ENCODE assay signal across 7 cellular contexts in the genomic region with DNA sequence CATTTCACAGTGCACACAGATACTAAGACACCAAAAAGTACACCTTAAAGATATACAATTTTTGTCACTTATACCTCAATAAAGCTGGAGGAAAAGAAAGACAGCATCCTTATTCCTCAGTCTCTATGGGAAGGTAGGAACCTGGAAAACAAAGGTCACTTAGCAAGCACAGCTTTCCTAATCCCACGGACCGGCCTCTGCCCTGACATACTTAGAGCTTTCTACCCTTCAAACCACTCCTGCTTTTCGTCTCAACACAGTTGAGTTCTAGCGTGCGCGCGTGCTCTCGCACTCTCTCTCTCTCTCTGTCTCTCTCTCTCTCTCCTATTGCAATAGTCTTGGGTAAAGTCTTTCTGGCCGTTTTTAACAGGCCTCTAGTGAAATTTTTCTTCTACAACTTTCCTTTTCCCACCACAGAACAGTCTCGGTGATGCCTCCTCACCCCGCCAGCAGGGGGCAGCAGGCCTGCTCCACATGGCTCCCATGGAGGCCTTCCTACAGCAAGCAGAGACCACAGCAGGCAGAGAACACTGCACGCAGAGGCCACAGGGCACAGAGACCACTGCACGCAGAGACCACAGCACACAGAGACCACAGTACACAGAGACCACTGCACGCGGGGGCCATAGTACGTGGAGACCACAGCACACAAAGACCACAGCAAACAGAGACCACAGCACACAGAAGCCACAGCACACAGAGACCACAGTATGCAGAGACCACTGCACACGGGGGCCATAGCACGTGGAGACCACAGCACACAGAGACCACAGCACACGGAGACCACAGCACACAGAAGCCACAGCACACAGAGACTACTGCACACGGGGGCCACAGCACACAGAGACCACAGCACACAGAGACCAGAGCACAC.
DNase-seq lines count a peak whose midpoint lies in the region; ATAC-seq, FAIRE-seq and TF ChIP-seq lines count a peak whose summit lies in the region.

No MANE protein-coding gene starts in this region.

- H3K4me2 ChIP-seq in H1 (ENCODE audit: insufficient read depth in 1 of 2, low read depth in 2 of 2, low read length in 2 of 2): no peak overlapping the region

- peak overlapping the region; percentile 71 for H3K18ac ChIP-seq in H1 (ENCODE audit: extremely low read depth, low read length)

- no peak overlapping the region for H2AK5ac ChIP-seq in H1 (ENCODE audit: low read depth, low read length)

- H3K36me3 ChIP-seq in H1 (ENCODE audit: control insufficient read depth in 2 of 4, insufficient read depth in 4 of 4, low read length in 3 of 4): no peaks in the 10 kb centered on the region

- no peaks in the 10 kb centered on the region for H3K27me3 ChIP-seq in H1 (replicated peaks in 1 of 4; ENCODE audit: control insufficient read depth in 3 of 4, extremely low read depth in 1 of 4, insufficient read depth in 3 of 4, low read length in 3 of 4)

- no peak overlapping the region for H3K27ac Mint-ChIP-seq in activated CD4-positive, alpha-beta T cell treated with anti-CD3 and anti-CD28 coated beads, Interleukin-2, amount 10 ng/mL, durations not matched to agents 7 days and 5 days

- POLR2A ChIA-PET in activated CD4-positive, alpha-beta T cell treated with anti-CD3 and anti-CD28 coated beads, Interleukin-2, amount 10 ng/mL, durations not matched to agents 7 days and 5 days (lab: Charles Lee): interaction anchor here (0.6 kb wide), 1 partner anchor 457 kb away, joined by 4 read pairs; no protein-coding TSS in a partner anchor
- POLR2A ChIA-PET in H1 (lab: Charles Lee; ENCODE audit: partially characterized antibody): no interaction called here

- peak overlapping the region; percentile 91; the same call in 1 of the 2 replicates for H4K8ac ChIP-seq in H1 (ENCODE audit: extremely low read depth, insufficient read depth, low read length)

- H3K4ac ChIP-seq in H1 (replicated peaks; ENCODE audit: insufficient read length, low read depth, low read length): peak overlapping the region; percentile 14

- peak; percentile 92 for ATAC-seq in GM21723 (IDR thresholded peaks at IDR 0.05; ENCODE audit: unreplicated experiment)

- H4K5ac ChIP-seq in H1 (ENCODE audit: insufficient read length, low read depth, low read length): peak overlapping the region; percentile 60

- CTCF ChIA-PET in activated CD4-positive, alpha-beta T cell treated with anti-CD3 and anti-CD28 coated beads, Interleukin-2, amount 10 ng/mL, durations not matched to agents 7 days and 5 days (lab: Charles Lee): interaction anchor here (0.7 kb wide), 1 partner anchor 76 kb away, joined by 3 read pairs; no protein-coding TSS in a partner anchor
- CTCF ChIA-PET in H1 (lab: Charles Lee; ENCODE audit: partially characterized antibody): interaction anchor here (0.6 to 2.2 kb wide), 19 partner anchors 9 to 511 kb away, joined by 3 to 14 read pairs (median 4); no protein-coding TSS in a partner anchor

- peak overlapping the region; percentile 95 for H4K91ac ChIP-seq in H1 (replicated peaks; ENCODE audit: insufficient read length, low read length)

- H3K27ac ChIP-seq in H1 (ENCODE audit: low read depth, low read length): no peak overlapping the region

- H3K79me2 ChIP-seq in H1 (ENCODE audit: control insufficient read depth in 1 of 2, insufficient read depth in 2 of 2, low read length in 2 of 2): no peaks in the 10 kb centered on the region

- no peaks in the 10 kb centered on the region for H4K20me1 ChIP-seq in H1 (replicated peaks in 1 of 2; ENCODE audit: control insufficient read depth in 1 of 2, insufficient read depth in 2 of 2, low read length in 2 of 2)

- peak; percentile 55 for FAIRE-seq in H1 (lab: Jason Lieb, UNC)

- DNase-seq in activated CD4-positive, alpha-beta T cell treated with anti-CD3 and anti-CD28 coated beads, Interleukin-2, amount 10 ng/mL, durations not matched to agents 7 days and 5 days: peak; percentile 68
- DNase-seq in H1 (ENCODE audit: low read depth in 1 of 2, low spot score in 2 of 2): peak in 1 of 2 experiments; percentile 88
- DNase-seq in stimulated activated CD4-positive, alpha-beta T cell treated with anti-CD3 and anti-CD28 coated beads, Interleukin-12 subunit alpha, Interleukin-12 subunit beta, amount 100 ng/mL, for 24 hours (ENCODE audit: low read depth in 2 of 2): peak; percentile 59 to 70
- DNase-seq in hippocampal formation (lab: John Stamatoyannopoulos, UW): no peak

- H3K4me1 ChIP-seq in H1 (replicated peaks in 1 of 4; ENCODE audit: control insufficient read depth in 3 of 4, insufficient read depth in 4 of 4, low read length in 3 of 4): peaks cover 0 to 5% (median 2%) of the 10 kb centered on the region in 4 experiments; a peak in 3 of 7 replicates

- H3K56ac ChIP-seq in H1 (replicated peaks; ENCODE audit: insufficient read length, low read depth, low read length): no peak overlapping the region

- WGBS in H1 (ENCODE audit: extremely low coverage in 1 of 2, insufficient coverage in 1 of 2, insufficient read length in 1 of 2, insufficient replicate concordance in 2 of 2, low coverage in 1 of 2, low lambda C conversion rate in 2 of 2, missing lambda C conversion rate in 1 of 2), 2 experiments: 75% methylated on average over 20 of the region's 20 CpGs; no CpG with 5 or more reads in 1 of the 2 experiments

- TF ChIP-seq CTCF in GM12875 (IDR thresholded peaks at IDR 0.05; ENCODE audit: borderline replicate concordance, insufficient read depth, low read depth, low read length) (peak; percentile 80), LNCAP (IDR thresholded peaks at IDR 0.05) (peak; percentile 74), H1 (IDR thresholded peaks at IDR 0.05; ENCODE audit: control extremely low read depth in 1 of 3, insufficient read depth in 1 of 3, low read depth in 1 of 3, low read length in 3 of 3) (peak; percentile 79 to 87 (median 80))

- no peak overlapping the region for H2BK20ac ChIP-seq in H1 (ENCODE audit: low read length)

- H3K4me1 Mint-ChIP-seq in activated CD4-positive, alpha-beta T cell treated with anti-CD3 and anti-CD28 coated beads, Interleukin-2, amount 10 ng/mL, durations not matched to agents 7 days and 5 days: no peaks in the 10 kb centered on the region

- H3K4me3 Mint-ChIP-seq in activated CD4-positive, alpha-beta T cell treated with anti-CD3 and anti-CD28 coated beads, Interleukin-2, amount 10 ng/mL, durations not matched to agents 7 days and 5 days: no peak overlapping the region

- H3K23ac ChIP-seq in H1 (ENCODE audit: insufficient read length): no peak overlapping the region

- peak overlapping the region; percentile 52 for H2BK120ac ChIP-seq in H1 (replicated peaks; ENCODE audit: low read depth, low read length)

- peak overlapping the region; percentile 52; the same call in 1 of the 2 replicates for H2BK5ac ChIP-seq in H1 (ENCODE audit: low read depth, low read length)

- H3K9me3 Mint-ChIP-seq in activated CD4-positive, alpha-beta T cell treated with anti-CD3 and anti-CD28 coated beads, Interleukin-2, amount 10 ng/mL, durations not matched to agents 7 days and 5 days: no peaks in the 10 kb centered on the region

- H2BK12ac ChIP-seq in H1 (ENCODE audit: low read depth, low read length): peak overlapping the region; percentile 94; the same call in 1 of the 2 replicates

- no peaks in the 10 kb centered on the region for H3K79me1 ChIP-seq in H1 (ENCODE audit: low read depth, low read length)

- peak overlapping the region; percentile 97 for H2BK15ac ChIP-seq in H1 (ENCODE audit: low read length)

- no peaks in the 10 kb centered on the region for H3K36me3 Mint-ChIP-seq in activated CD4-positive, alpha-beta T cell treated with anti-CD3 and anti-CD28 coated beads, Interleukin-2, amount 10 ng/mL, durations not matched to agents 7 days and 5 days (ENCODE audit: low read depth)

- peak; percentile 61 to 73 for TF ChIP-seq RAD21 in H1 (IDR thresholded peaks at IDR 0.05 in 1 of 2, conservative IDR thresholded peaks at IDR 0.05 in 1 of 2; ENCODE audit: low read depth in 2 of 2, low read length in 2 of 2)

- H3K4me3 ChIP-seq in GM12875 (ENCODE audit: low read depth, low read length): no peak overlapping the region
- no peak overlapping the region for H3K4me3 ChIP-seq in H1 (ENCODE audit: extremely low read depth in 1 of 4, insufficient read depth in 2 of 4, low read depth in 3 of 4, low read length in 4 of 4)

- H3K27me3 Mint-ChIP-seq in activated CD4-positive, alpha-beta T cell treated with anti-CD3 and anti-CD28 coated beads, Interleukin-2, amount 10 ng/mL, durations not matched to agents 7 days and 5 days: no peaks in the 10 kb centered on the region

- H3K9me3 ChIP-seq in H1 (ENCODE audit: insufficient read depth in 2 of 2, low read depth in 1 of 2, low read length in 1 of 2): no peaks in the 10 kb centered on the region

- H2AFZ ChIP-seq in H1 (ENCODE audit: low read length): peak overlapping the region; percentile 98

- H3K14ac ChIP-seq in H1 (ENCODE audit: insufficient read length): no peak overlapping the region

- no peak for TF ChIP-seq EP300 in H1 (IDR thresholded peaks at IDR 0.05; ENCODE audit: borderline replicate concordance in 1 of 2, low read depth in 2 of 2, low read length in 2 of 2)

- H3K9ac ChIP-seq in H1 (replicated peaks in 1 of 4; ENCODE audit: extremely low read depth in 1 of 4, low read depth in 3 of 4, low read length in 3 of 4): no peak overlapping the region; a peak in 1 of 7 replicates

- no peak for TF ChIP-seq POLR2A in H1 (IDR thresholded peaks at IDR 0.05; ENCODE audit: control extremely low read depth in 1 of 2, low read depth in 2 of 2, low read length in 2 of 2)

- no peaks in the 10 kb centered on the region for H3K23me2 ChIP-seq in H1 (ENCODE audit: low read depth, low read length)

TF ChIP-seq in H1, 55 proteins besides CTCF, POLR2A, EP300 and RAD21:
- TF ChIP-seq YY1 (IDR thresholded peaks at IDR 0.05; ENCODE audit: low read depth, low read length) (peak; percentile 61; the same call in 1 of the 2 replicates), RBBP5 (IDR thresholded peaks at IDR 0.05; ENCODE audit: borderline replicate concordance, low read depth, low read length) (no peak), EGR1 (IDR thresholded peaks at IDR 0.05; ENCODE audit: borderline replicate concordance, low read depth, low read length) (peak; percentile 55; the same call in 1 of the 2 replicates), KDM1A (IDR thresholded peaks at IDR 0.05; ENCODE audit: borderline replicate concordance, low read length) (peak; percentile 77; the same call in 1 of the 2 replicates), SIX5 (IDR thresholded peaks at IDR 0.05; ENCODE audit: low read depth, low read length) (no peak), MAX (IDR thresholded peaks at IDR 0.05) (peak; percentile 83)

Comparison
In these comparisons a context has a peak if more than half of its experiments do, and no peak if none do; other contexts are left out.
1. DNase-seq: peak in activated CD4-positive, alpha-beta T cell treated with anti-CD3 and anti-CD28 coated beads, Interleukin-2, amount 10 ng/mL, durations not matched to agents 7 days and 5 days (single experiment) and stimulated activated CD4-positive, alpha-beta T cell treated with anti-CD3 and anti-CD28 coated beads, Interleukin-12 subunit alpha, Interleukin-12 subunit beta, amount 100 ng/mL, for 24 hours (2 of 2); none in hippocampal formation (0 of 2).
2. Peak in every context shown above with its lines, with median percentiles within 50 percentile points of each other: CTCF ChIP-seq.